17 cellular contexts compared by ENCODE assay signal in genomic region chr14:101406921-101407320, GRCh38.
"Had no signal": no experiment of that assay in that cellular context is flagged by ENCODE, and none has a peak within 500 bp of the region (broad histone marks: within the 10 kb centered on the region; RNA-seq: fewer than 3 reads in every experiment).

No MANE protein-coding gene starts in this region.

- H3K4me2 ChIP-seq: hepatocyte had no signal

- DNase-seq: cortex of kidney; effector CD8-positive, alpha-beta T cell; foreskin melanocyte; kidney glomerular epithelial cell; mammary epithelial cell; mucosa of descending colon; naive thymus-derived CD8-positive, alpha-beta T cell; pancreas; spleen; stimulated activated CD4-positive, alpha-beta T cell treated with anti-CD3 and anti-CD28 coated beads, Interleukin-15, amount 100 ng/mL, for 24 hours; stimulated activated CD4-positive, alpha-beta T cell treated with anti-CD3 and anti-CD28 coated beads, Interleukin-1b, Interleukin-23, amount 100 ng/mL, for 48 hours; stimulated activated CD4-positive, alpha-beta T cell treated with anti-CD3 and anti-CD28 coated beads, Interleukin-4, amount 100 ng/mL, for 24 hours had no signal

- H3K36me3 ChIP-seq: pancreas, spleen, tibial nerve had no signal

- H3K4me3 ChIP-seq: dorsolateral prefrontal cortex, hepatocyte, mucosa of descending colon, pancreas, spleen, tibial nerve had no signal

- H2AFZ ChIP-seq: hepatocyte had no signal

- ATAC-seq: mucosa of descending colon; naive thymus-derived CD8-positive, alpha-beta T cell; pancreas; sciatic nerve; stimulated activated memory B cell treated with anti-CD40 and anti-IgM and Interleukin-4, amounts not matched to agents 10 μg/mL and 1 μg/mL and 100 μg/mL, for 72 hours had no signal

- H3K4me1 ChIP-seq: spleen had no signal

- H3K9me3 ChIP-seq: mucosa of descending colon, pancreas, spleen, tibial nerve had no signal

- H3K27ac ChIP-seq: hepatocyte, pancreas, spleen had no signal

- H3K27me3 ChIP-seq: hepatocyte, pancreas had no signal
